In the genomic region with DNA sequence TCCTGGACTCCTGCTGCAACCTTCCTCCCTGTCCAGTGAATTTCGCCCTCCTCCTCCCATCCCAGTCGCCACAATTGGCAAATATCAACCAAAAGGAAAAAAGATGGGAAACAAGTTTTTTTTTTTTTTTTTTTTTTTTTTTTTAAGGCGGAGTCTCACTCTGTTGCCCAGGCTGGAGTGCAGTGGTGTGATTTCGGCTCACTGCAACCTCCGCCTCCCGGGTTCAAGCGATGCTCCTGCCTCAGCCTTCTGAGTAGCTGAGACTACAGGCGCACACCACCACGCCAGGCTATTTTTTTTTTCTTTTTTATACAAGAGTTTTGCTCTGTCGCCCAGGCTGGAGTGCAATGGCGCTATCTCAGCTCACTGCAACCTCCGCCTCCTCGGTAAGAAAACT, we compare ENCODE assay signal across 8 cellular contexts. TPM values are rescaled to one million over a fixed set of nuclear protein-coding genes. Genes with fewer than 3 reads are reported as not detected.
DNase-seq lines count a peak whose midpoint lies in the region; ATAC-seq and TF ChIP-seq lines count a peak whose summit lies in the region.
"Not testable (repeated sequence)": the region's sequence is repeated elsewhere in the genome, so short reads cannot be mapped to it uniquely, and the experiment has no call there.

No MANE protein-coding gene starts in this region.

- DNase-seq in CD4-positive, alpha-beta memory T cell; Karpas-422; activated CD4-positive, alpha-beta T cell treated with anti-CD3 and anti-CD28 coated beads for 36 hours; astrocyte of the spinal cord (ENCODE audit: low read depth, low spot score); esophagus squamous epithelium (lab: John Stamatoyannopoulos, UW); trophoblast cell; thoracic aorta (ENCODE audit: low spot score): not testable (repeated sequence)

- not testable (repeated sequence) for H2BK12ac ChIP-seq in trophoblast cell (ENCODE audit: low read length)

- H3K9ac ChIP-seq in Karpas-422 (ENCODE audit: low read length): peak overlapping the region; percentile 41; the same call in 1 of the 2 replicates
- not testable (repeated sequence) for H3K9ac ChIP-seq in trophoblast cell (ENCODE audit: low read length)

- H3K9me2 ChIP-seq in Karpas-422 (replicated peaks; ENCODE audit: insufficient read depth, low read length): not testable (repeated sequence)

- not testable (repeated sequence) for H4K91ac ChIP-seq in trophoblast cell (ENCODE audit: low read depth, low read length)

- H3K4me1 Mint-ChIP-seq in CD4-positive, alpha-beta memory T cell: peaks cover 10 to 18% (median 13%) of the 10 kb centered on the region in 4 donors
- H3K4me1 Mint-ChIP-seq in activated CD4-positive, alpha-beta T cell treated with anti-CD3 and anti-CD28 coated beads for 36 hours: peaks cover 17% of the 10 kb centered on the region

- not testable (repeated sequence) for H3K4me3 ChIP-seq in CD4-positive, alpha-beta memory T cell (ENCODE audit: low read length in 2 of 2); Karpas-422 (ENCODE audit: low read length); mesodermal cell (ENCODE audit: extremely low read depth, insufficient read depth, low read length, poor library complexity, severe bottlenecking); trophoblast cell (ENCODE audit: low read depth, low read length)
- peak overlapping the region; percentile 46 for H3K4me3 ChIP-seq in astrocyte of the spinal cord (ENCODE audit: low read depth, low read length)
- H3K4me3 ChIP-seq in esophagus squamous epithelium: peak overlapping the region in 3 of 4 donors; percentile 23 to 54 (median 30)
- H3K4me3 ChIP-seq in thoracic aorta: peak overlapping the region; percentile 65

- H3K9me3 ChIP-seq in CD4-positive, alpha-beta memory T cell (ENCODE audit: control insufficient read depth in 1 of 2, low read length in 2 of 2); Karpas-422 (ENCODE audit: low read length); esophagus squamous epithelium; mesodermal cell (ENCODE audit: control insufficient read depth, low read length); trophoblast cell (ENCODE audit: insufficient read depth, low read depth, low read length); thoracic aorta: not testable (repeated sequence)

- peak overlapping the region in 4 of 7 donors; percentile 23 to 71 (median 48) for H3K27ac Mint-ChIP-seq in CD4-positive, alpha-beta memory T cell
- peak overlapping the region; percentile 47 for H3K27ac Mint-ChIP-seq in activated CD4-positive, alpha-beta T cell treated with anti-CD3 and anti-CD28 coated beads for 36 hours

- TF ChIP-seq CTCF in astrocyte of the spinal cord (IDR thresholded peaks at IDR 0.05; ENCODE audit: low read depth, low read length); esophagus squamous epithelium (IDR thresholded peaks at IDR 0.05); thoracic aorta (IDR thresholded peaks at IDR 0.05): not testable (repeated sequence)

- H3K36me3 ChIP-seq in CD4-positive, alpha-beta memory T cell (ENCODE audit: insufficient read depth, low read length): peaks cover 23% of the 10 kb centered on the region
- H3K36me3 ChIP-seq in Karpas-422 (ENCODE audit: insufficient read depth, low read length) (peaks cover 13% of the 10 kb centered on the region), esophagus squamous epithelium (peaks cover 19 to 36% (median 23%) of the 10 kb centered on the region in 3 donors), mesodermal cell (ENCODE audit: control insufficient read depth, insufficient read depth, low read length) (peaks cover 34% of the 10 kb centered on the region), trophoblast cell (ENCODE audit: control insufficient read depth in 1 of 2, insufficient read depth in 2 of 2, low read length in 2 of 2) (peaks cover 15 to 20% of the 10 kb centered on the region in 2 experiments)
- not testable (repeated sequence) for H3K36me3 ChIP-seq in thoracic aorta

- H3K4me1 ChIP-seq in CD4-positive, alpha-beta memory T cell (ENCODE audit: insufficient read depth, low read length); mesodermal cell (ENCODE audit: control insufficient read depth, insufficient read depth, low read length, poor library complexity, severe bottlenecking); trophoblast cell (ENCODE audit: control insufficient read depth in 1 of 2, insufficient read depth in 2 of 2, low read length in 2 of 2): not testable (repeated sequence)
- H3K4me1 ChIP-seq in Karpas-422 (ENCODE audit: low read length): peaks cover 62% of the 10 kb centered on the region
- peaks cover 0 to 54% (median 15%) of the 10 kb centered on the region in 3 donors for H3K4me1 ChIP-seq in esophagus squamous epithelium
- H3K4me1 ChIP-seq in thoracic aorta (ENCODE audit: control insufficient read depth in 1 of 2, low read depth in 2 of 2): peaks cover 10 to 12% of the 10 kb centered on the region in 2 donors

- not testable (repeated sequence) for H2BK120ac ChIP-seq in trophoblast cell (ENCODE audit: insufficient read depth, low read length, poor library complexity)

- not testable (repeated sequence) for ATAC-seq in activated CD4-positive, alpha-beta T cell treated with anti-CD3 and anti-CD28 coated beads for 36 hours; thoracic aorta (ENCODE audit: insufficient number of reproducible peaks, low FRiP score, low read depth)

- not testable (repeated sequence) for H2BK5ac ChIP-seq in trophoblast cell (ENCODE audit: low read depth, low read length, poor library complexity)

- H3K4me2 ChIP-seq in Karpas-422 (ENCODE audit: low read depth, low read length, poor library complexity, severe bottlenecking): peak overlapping the region; percentile 60
- peak overlapping the region; percentile 62 for H3K4me2 ChIP-seq in trophoblast cell (ENCODE audit: low read length)

- CTCF ChIA-PET in CD4-positive, alpha-beta memory T cell (lab: Charles Lee; ENCODE audit: partially characterized antibody): interaction anchor here (1.2 kb wide), 1 partner anchor 90 kb away, joined by 3 read pairs; no protein-coding TSS in a partner anchor
- CTCF ChIA-PET in activated CD4-positive, alpha-beta T cell treated with anti-CD3 and anti-CD28 coated beads for 36 hours (lab: Charles Lee): interaction anchor here (0.6 to 3.0 kb wide), 7 partner anchors 15 to 360 kb away, joined by 3 to 23 read pairs (median 4); no protein-coding TSS in a partner anchor

- POLR2A ChIA-PET in CD4-positive, alpha-beta memory T cell (lab: Charles Lee; ENCODE audit: partially characterized antibody): interaction anchor here (1.3 to 1.5 kb wide), 3 partner anchors 10 to 38 kb away, joined by 3 to 6 read pairs (median 5); a partner anchor contains a TSS
- POLR2A ChIA-PET in activated CD4-positive, alpha-beta T cell treated with anti-CD3 and anti-CD28 coated beads for 36 hours (lab: Charles Lee): interaction anchor here (0.6 kb wide), 2 partner anchors 8 to 72 kb away, joined by 3 to 9 read pairs; no protein-coding TSS in a partner anchor

- in situ Hi-C loops in astrocyte of the spinal cord (cut with HindIII; ENCODE audit: low sequenced_read_pairs): not testable (repeated sequence)

- not testable (repeated sequence) for H3K27ac ChIP-seq in CD4-positive, alpha-beta memory T cell (ENCODE audit: low read depth, low read length); trophoblast cell (ENCODE audit: low read depth, low read length)
- H3K27ac ChIP-seq in Karpas-422 (ENCODE audit: low read length): peak overlapping the region; percentile 86
- H3K27ac ChIP-seq in esophagus squamous epithelium: peak overlapping the region in 3 of 4 donors; percentile 55 to 79 (median 56)
- peak overlapping the region; percentile 66 for H3K27ac ChIP-seq in mesodermal cell (ENCODE audit: low read depth, low read length, severe bottlenecking)
- peak overlapping the region; percentile 44 to 51 for H3K27ac ChIP-seq in thoracic aorta

- H3K9me3 Mint-ChIP-seq in CD4-positive, alpha-beta memory T cell; activated CD4-positive, alpha-beta T cell treated with anti-CD3 and anti-CD28 coated beads for 36 hours (ENCODE audit: low read depth): not testable (repeated sequence)

- not testable (repeated sequence) for H2AK5ac ChIP-seq in trophoblast cell (ENCODE audit: low read length)

- H3K36me3 Mint-ChIP-seq in CD4-positive, alpha-beta memory T cell: peaks cover 24 to 33% of the 10 kb centered on the region in 2 donors
- peaks cover 29% of the 10 kb centered on the region for H3K36me3 Mint-ChIP-seq in activated CD4-positive, alpha-beta T cell treated with anti-CD3 and anti-CD28 coated beads for 36 hours (ENCODE audit: low read depth)

- not testable (repeated sequence) for H2AFZ ChIP-seq in Karpas-422 (ENCODE audit: low read length); trophoblast cell (ENCODE audit: insufficient read depth, low read length, poor library complexity)

- not testable (repeated sequence) for H4K12ac ChIP-seq in trophoblast cell (ENCODE audit: low read depth, low read length)

- not testable (repeated sequence) for H4K8ac ChIP-seq in trophoblast cell (ENCODE audit: low read depth, low read length)

- H3K18ac ChIP-seq in trophoblast cell (ENCODE audit: low read length): not testable (repeated sequence)

- H3K4me3 Mint-ChIP-seq in CD4-positive, alpha-beta memory T cell: peak overlapping the region in 5 of 8 donors; percentile 42 to 81 (median 55)
- H3K4me3 Mint-ChIP-seq in activated CD4-positive, alpha-beta T cell treated with anti-CD3 and anti-CD28 coated beads for 36 hours: peak overlapping the region; percentile 71

- not testable (repeated sequence) for H3K23ac ChIP-seq in trophoblast cell (ENCODE audit: low read length)

- H3K27me3 Mint-ChIP-seq in CD4-positive, alpha-beta memory T cell; activated CD4-positive, alpha-beta T cell treated with anti-CD3 and anti-CD28 coated beads for 36 hours: not testable (repeated sequence)

- H4K20me1 ChIP-seq in Karpas-422 (ENCODE audit: insufficient read depth, low read depth, low read length): not testable (repeated sequence)

- H3K14ac ChIP-seq in trophoblast cell (ENCODE audit: low read length): not testable (repeated sequence)

- H3K79me2 ChIP-seq in Karpas-422 (ENCODE audit: low read length); trophoblast cell (ENCODE audit: control insufficient read depth, insufficient read depth, low read length, poor library complexity): not testable (repeated sequence)

- H3K4ac ChIP-seq in trophoblast cell (ENCODE audit: low read depth, low read length): not testable (repeated sequence)

- intact Hi-C loops in CD4-positive, alpha-beta memory T cell (cut with micrococcal nuclease); esophagus squamous epithelium (cut with DNase I): not testable (repeated sequence)
- intact Hi-C loops in activated CD4-positive, alpha-beta T cell treated with anti-CD3 and anti-CD28 coated beads for 36 hours (cut with DNase I, micrococcal nuclease): loop anchor here in 1 of 2 experiments (1.0 to 2.0 kb wide), 4 partner anchors 50 to 111 kb away; a partner anchor contains a TSS

- WGBS in esophagus squamous epithelium, 2 donors: 37 to 54% methylated on average over 10 of the region's 13 CpGs
- 22 to 35% methylated on average over 8 to 11 of the region's 13 CpGs for WGBS in mesodermal cell (ENCODE audit: insufficient coverage in 2 of 2), 2 experiments
- no CpG with 5 or more reads among the region's 13 CpGs for WGBS in trophoblast cell (ENCODE audit: extremely low coverage, insufficient coverage, insufficient read length)

- not testable (repeated sequence) for H3K27me3 ChIP-seq in CD4-positive, alpha-beta memory T cell (ENCODE audit: insufficient read depth, low read length); Karpas-422 (ENCODE audit: low read length); esophagus squamous epithelium; trophoblast cell (ENCODE audit: insufficient read depth, low read length); thoracic aorta (replicated peaks; ENCODE audit: insufficient read depth)

- TF ChIP-seq POLR2A in esophagus squamous epithelium (IDR thresholded peaks at IDR 0.05): not testable (repeated sequence)

- not testable (repeated sequence) for H3K79me1 ChIP-seq in trophoblast cell (ENCODE audit: low read length)

RNA-seq across cellular contexts. Expression of a gene that starts 0.6 kb away (rescaled TPM):
- 10 to 100 TPM; 25.8 to 26.1 TPM for total RNA-seq in CD4-positive, alpha-beta memory T cell
- 10 to 100 TPM in 1 of 2 donors, 1 to 10 TPM in 1; 9.2 to 13.0 TPM for polyA plus RNA-seq in CD4-positive, alpha-beta memory T cell
- total RNA-seq in Karpas-422 (2014; rRNA removed; shearing (Covaris generic); ENCODE audit: low replicate concordance): 14.6 and 45.6 TPM in 2 replicates
- 10 to 100 TPM; 23.3 to 26.1 TPM for total RNA-seq in activated CD4-positive, alpha-beta T cell treated with anti-CD3 and anti-CD28 coated beads for 36 hours
- total RNA-seq in esophagus squamous epithelium: 100 to 1,000 TPM in 2 of 4 donors, 10 to 100 TPM in 2; 67.6 to 149 (median 108) TPM
- polyA plus RNA-seq in mesodermal cell (2013, experiment 1 of 2): 79.5 TPM
- polyA plus RNA-seq in mesodermal cell (2013, experiment 2 of 2): 69.5 TPM
- polyA plus RNA-seq in trophoblast cell (2013): 47.7 and 49.4 TPM in 2 replicates
- 100 to 1,000 TPM; 126 to 146 TPM for total RNA-seq in thoracic aorta

RNA-seq across cellular contexts. Expression of a gene that starts 10.1 kb away (rescaled TPM):
- total RNA-seq in CD4-positive, alpha-beta memory T cell: 10 to 100 TPM; 50.3 to 52.0 TPM
- polyA plus RNA-seq in CD4-positive, alpha-beta memory T cell: 10 to 100 TPM; 38.8 to 51.6 TPM
- 12.3 and 48.1 TPM in 2 replicates for total RNA-seq in Karpas-422 (2014; rRNA removed; shearing (Covaris generic); ENCODE audit: low replicate concordance)
- 10 to 100 TPM; 37.1 to 42.3 TPM for total RNA-seq in activated CD4-positive, alpha-beta T cell treated with anti-CD3 and anti-CD28 coated beads for 36 hours
- 10 to 100 TPM; 34.3 to 44.5 (median 40.8) TPM for total RNA-seq in esophagus squamous epithelium
- polyA plus RNA-seq in mesodermal cell (2013, experiment 1 of 2): 13.9 TPM
- polyA plus RNA-seq in mesodermal cell (2013, experiment 2 of 2): 13.0 TPM
- 17.0 and 18.8 TPM in 2 replicates for polyA plus RNA-seq in trophoblast cell (2013)
- total RNA-seq in thoracic aorta: 10 to 100 TPM; 11.1 to 58.9 TPM

RNA-seq across cellular contexts. Expression of a gene that starts 20.8 kb away (rescaled TPM):
- 10 to 100 TPM; 64.8 to 68.7 TPM for total RNA-seq in CD4-positive, alpha-beta memory T cell
- 100 to 1,000 TPM; 315 to 358 TPM for polyA plus RNA-seq in CD4-positive, alpha-beta memory T cell
- total RNA-seq in Karpas-422 (2014; rRNA removed; shearing (Covaris generic); ENCODE audit: low replicate concordance): 288 and 308 TPM in 2 replicates
- 100 to 1,000 TPM; 522 to 663 TPM for total RNA-seq in activated CD4-positive, alpha-beta T cell treated with anti-CD3 and anti-CD28 coated beads for 36 hours
- total RNA-seq in esophagus squamous epithelium: 100 to 1,000 TPM in 2 of 4 donors, 10 to 100 TPM in 2; 25.4 to 261 (median 92.3) TPM
- 1,236 TPM for polyA plus RNA-seq in mesodermal cell (2013, experiment 1 of 2)
- 1,057 TPM for polyA plus RNA-seq in mesodermal cell (2013, experiment 2 of 2)
- 6.6 and 7.0 TPM in 2 replicates for polyA plus RNA-seq in trophoblast cell (2013)
- total RNA-seq in thoracic aorta: 1,000 to 10,000 TPM; 1,470 to 1,957 TPM

RNA-seq across cellular contexts. Expression of a gene that starts 37.7 kb away (rescaled TPM):
- 1 to 10 TPM; 7.3 to 9.8 TPM for total RNA-seq in CD4-positive, alpha-beta memory T cell
- polyA plus RNA-seq in CD4-positive, alpha-beta memory T cell: 1 to 10 TPM in 1 of 2 donors, under 1 TPM in 1; 0.38 to 7.1 TPM
- total RNA-seq in Karpas-422 (2014; rRNA removed; shearing (Covaris generic); ENCODE audit: low replicate concordance): 75.3 and 78.9 TPM in 2 replicates
- total RNA-seq in activated CD4-positive, alpha-beta T cell treated with anti-CD3 and anti-CD28 coated beads for 36 hours: 10 to 100 TPM; 35.8 to 37.8 TPM
- total RNA-seq in esophagus squamous epithelium (1 to 10 TPM; 2.3 to 4.1 (median 2.9) TPM), thoracic aorta (10 to 100 TPM in 1 of 2 donors, 1 to 10 TPM in 1; 6.3 to 13.8 TPM)
- 21.0 TPM for polyA plus RNA-seq in mesodermal cell (2013, experiment 1 of 2)
- polyA plus RNA-seq in mesodermal cell (2013, experiment 2 of 2): 15.1 TPM
- polyA plus RNA-seq in trophoblast cell (2013): 5.5 and 5.8 TPM in 2 replicates

RNA-seq across cellular contexts. Expression of a gene that starts 56.8 kb away (rescaled TPM):
- 10 to 100 TPM; 84.0 to 89.2 TPM for total RNA-seq in CD4-positive, alpha-beta memory T cell
- 10 to 100 TPM; 17.6 to 30.3 TPM for polyA plus RNA-seq in CD4-positive, alpha-beta memory T cell
- total RNA-seq in Karpas-422 (2014; rRNA removed; shearing (Covaris generic); ENCODE audit: low replicate concordance): 43.2 and 50.4 TPM in 2 replicates
- total RNA-seq in activated CD4-positive, alpha-beta T cell treated with anti-CD3 and anti-CD28 coated beads for 36 hours: 10 to 100 TPM; 86.5 to 98.2 TPM
- total RNA-seq in esophagus squamous epithelium (10 to 100 TPM; 33.8 to 53.4 (median 42.0) TPM), thoracic aorta (10 to 100 TPM in 1 of 2 donors, 1 to 10 TPM in 1; 5.6 to 14.2 TPM)
- 38.7 TPM for polyA plus RNA-seq in mesodermal cell (2013, experiment 1 of 2)
- 31.5 TPM for polyA plus RNA-seq in mesodermal cell (2013, experiment 2 of 2)
- 34.1 and 35.7 TPM in 2 replicates for polyA plus RNA-seq in trophoblast cell (2013)
